In the genomic region with DNA sequence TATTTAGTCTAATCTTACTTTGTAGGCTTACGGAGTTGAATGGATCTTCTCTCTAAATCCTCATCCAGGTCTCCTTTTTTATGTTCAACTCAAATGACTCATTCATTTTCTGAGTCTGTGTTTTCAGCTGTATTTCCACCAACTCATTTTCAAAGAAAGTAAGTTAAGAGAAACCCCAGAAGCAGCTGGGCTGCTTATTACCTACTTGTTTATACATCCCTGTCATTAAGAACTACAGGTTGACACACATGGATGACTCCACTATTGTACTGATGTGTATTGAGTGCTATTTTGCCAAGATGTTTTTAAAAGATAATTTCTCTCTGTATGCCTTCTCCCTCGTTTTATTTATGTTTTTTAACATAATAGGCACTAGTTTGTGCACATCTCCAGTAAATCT, we compare ENCODE assay signal across 21 cellular contexts. TPM values are rescaled to one million over a fixed set of nuclear protein-coding genes. Genes with fewer than 3 reads are reported as not detected.
A peak's percentile ranks its signal among the peaks of the same experiment; 100 is the strongest.
DNase-seq lines count a peak whose midpoint lies in the region; ATAC-seq, FAIRE-seq and TF ChIP-seq lines count a peak whose summit lies in the region.
"Had no signal": no experiment of that assay in that cellular context is flagged by ENCODE, and none has a peak within 500 bp of the region (broad histone marks: within the 10 kb centered on the region; RNA-seq: fewer than 3 reads in every experiment).

No MANE protein-coding gene starts in this region.

- ATAC-seq in HG02610 (IDR thresholded peaks at IDR 0.05; ENCODE audit: unreplicated experiment): peak; percentile 60
- ATAC-seq: gastrocnemius medialis, HCT116, left cardiac atrium had no signal

- no peak for TF ChIP-seq POLR2A in GM12891 (IDR thresholded peaks at IDR 0.05; ENCODE audit: low read depth, low read length)

- no peak for FAIRE-seq in GM12891 (lab: Jason Lieb, UNC)
- FAIRE-seq: small intestine had no signal

- DNase-seq in NCI-H128 (lab: John Stamatoyannopoulos, UW; ENCODE audit: unreplicated experiment): peak; percentile 19
- DNase-seq in NCI-H345 (lab: John Stamatoyannopoulos, UW): peak; percentile 51
- DNase-seq in renal cortical epithelial cell (ENCODE audit: low read depth): peak; percentile 64
- no peak for DNase-seq in stimulated activated naive CD4-positive, alpha-beta T cell (lab: John Stamatoyannopoulos, UW)
- no peak for DNase-seq in GM12891 (ENCODE audit: insufficient read length, low spot score)
- no peak for DNase-seq in pons (ENCODE audit: low spot score)
- DNase-seq: activated CD4-positive, alpha-beta T cell treated with anti-CD3 and anti-CD28 coated beads, Interleukin-2, amount 50 U/mL, for 48 hours; activated naive CD4-positive, alpha-beta T cell treated with Interleukin-2 at 50 U/mL for 16 hours; activated T-cell treated with anti-CD3 and anti-CD28 coated beads, Interleukin-2, amount 50 U/mL, for 1 hour; AML-193; amygdala; gastrocnemius medialis; left cardiac atrium; midbrain; NCI-H526; PC-9; SJCRH30; small intestine; stimulated activated CD4-positive, alpha-beta T cell treated with anti-CD3 and anti-CD28 coated beads, Interleukin-4, amount 100 ng/mL, for 24 hours had no signal

TF ChIP-seq in GM12891, 5 proteins besides CTCF, POLR2A, EP300 and RAD21:
- TF ChIP-seq SPI1 (IDR thresholded peaks at IDR 0.05; ENCODE audit: low read depth, low read length) (no peak), TAF1 (IDR thresholded peaks at IDR 0.05; ENCODE audit: low read depth, low read length) (no peak), POLR2AphosphoS5 (IDR thresholded peaks at IDR 0.05; ENCODE audit: low read depth, low read length) (no peak), POU2F2 (IDR thresholded peaks at IDR 0.05; ENCODE audit: low read depth, low read length) (no peak), PAX5 (IDR thresholded peaks at IDR 0.05; ENCODE audit: insufficient read depth, low read length, severe bottlenecking) (no peak)

RNA-seq across cellular contexts. Expression of gene DGKI, which starts 42.0 kb away (rescaled TPM):
- 8.0 and 17.5 TPM in 2 replicates for total RNA-seq in renal cortical epithelial cell
- polyA plus RNA-seq in GM12891 (2012; ENCODE audit: low read depth, missing spikeins): 3.5 TPM
- total RNA-seq: SJCRH30 had no signal

Comparison
In these comparisons a context has a peak if more than half of its experiments do, and no peak if none do; other contexts are left out.
1. DNase-seq: peak in NCI-H128 (single experiment), NCI-H345 (single experiment) and renal cortical epithelial cell (single experiment); none in stimulated activated naive CD4-positive, alpha-beta T cell (0 of 6), GM12891 (single experiment) and pons (single experiment).